11 cellular contexts compared by ENCODE assay signal in genomic region chrX:1242901-1243402, GRCh38. TPM values are rescaled to one million over a fixed set of nuclear protein-coding genes. Genes with fewer than 3 reads are reported as not detected.
DNase-seq lines count a peak whose midpoint lies in the region; ATAC-seq lines count a peak whose summit lies in the region.
"Had no signal": no experiment of that assay in that cellular context is flagged by ENCODE, and none has a peak within 500 bp of the region (broad histone marks: within the 10 kb centered on the region; RNA-seq: fewer than 3 reads in every experiment).

No MANE protein-coding gene starts in this region.

- H3K9me3 Mint-ChIP-seq in CD4-positive, alpha-beta memory T cell = no peaks in the 10 kb centered on the region
- no peaks in the 10 kb centered on the region for H3K9me3 Mint-ChIP-seq in activated T-cell treated with anti-CD3 and anti-CD28 coated beads, Interleukin-2, amount 50 U/mL, for 72 hours

- no peaks in the 10 kb centered on the region for H3K36me3 ChIP-seq in CD4-positive, alpha-beta memory T cell (ENCODE audit: insufficient read depth, low read length)
- H3K36me3 ChIP-seq in HUES48 (ENCODE audit: control insufficient read depth, insufficient read depth, low read length) = no peaks in the 10 kb centered on the region
- H3K36me3 ChIP-seq in mesodermal cell (ENCODE audit: control insufficient read depth, insufficient read depth, low read length) = no peaks in the 10 kb centered on the region
- H3K36me3 ChIP-seq: pancreas had no signal

- no peaks in the 10 kb centered on the region for H3K27me3 Mint-ChIP-seq in CD4-positive, alpha-beta memory T cell
- no peaks in the 10 kb centered on the region for H3K27me3 Mint-ChIP-seq in activated T-cell treated with anti-CD3 and anti-CD28 coated beads, Interleukin-2, amount 50 U/mL, for 72 hours (ENCODE audit: low read depth)

- H3K4me1 ChIP-seq in CD4-positive, alpha-beta memory T cell (ENCODE audit: insufficient read depth, low read length) = peaks cover 7% of the 10 kb centered on the region
- H3K4me1 ChIP-seq in HUES48 (ENCODE audit: control insufficient read depth, insufficient read depth, low read length) = peaks cover 5% of the 10 kb centered on the region
- H3K4me1 ChIP-seq in mesodermal cell (ENCODE audit: control insufficient read depth, insufficient read depth, low read length, poor library complexity, severe bottlenecking) = no peaks in the 10 kb centered on the region
- H3K4me1 ChIP-seq: pancreas had no signal

- no peaks in the 10 kb centered on the region for H3K9me3 ChIP-seq in CD4-positive, alpha-beta memory T cell (ENCODE audit: control insufficient read depth in 1 of 2, low read length in 2 of 2)
- H3K9me3 ChIP-seq in HUES48 (ENCODE audit: control insufficient read depth, insufficient read depth, low read length) = no peaks in the 10 kb centered on the region
- no peaks in the 10 kb centered on the region for H3K9me3 ChIP-seq in mesodermal cell (ENCODE audit: control insufficient read depth, low read length)
- H3K9me3 ChIP-seq: pancreas had no signal

- H3K4me3 Mint-ChIP-seq in CD4-positive, alpha-beta memory T cell = peak overlapping the region in 4 of 8 donors; percentile 14 to 77 (median 48)
- peak overlapping the region; percentile 15 to 42 for H3K4me3 Mint-ChIP-seq in activated T-cell treated with anti-CD3 and anti-CD28 coated beads, Interleukin-2, amount 50 U/mL, for 72 hours

- no peak overlapping the region for H3K9ac ChIP-seq in HUES48 (ENCODE audit: low read depth, low read length)

- H3K4me1 Mint-ChIP-seq in CD4-positive, alpha-beta memory T cell = peaks cover 6 to 13% (median 9%) of the 10 kb centered on the region in 4 donors
- peaks cover 29% of the 10 kb centered on the region for H3K4me1 Mint-ChIP-seq in activated T-cell treated with anti-CD3 and anti-CD28 coated beads, Interleukin-2, amount 50 U/mL, for 72 hours (ENCODE audit: low read depth)

- POLR2A ChIA-PET in CD4-positive, alpha-beta memory T cell (lab: Charles Lee; ENCODE audit: partially characterized antibody) = no interaction called here

- no peaks in the 10 kb centered on the region for H3K27me3 ChIP-seq in CD4-positive, alpha-beta memory T cell (ENCODE audit: insufficient read depth, low read length)
- H3K27me3 ChIP-seq in HUES48 (ENCODE audit: control insufficient read depth, insufficient read depth, low read length) = no peaks in the 10 kb centered on the region
- H3K27me3 ChIP-seq: pancreas had no signal

- peak in 1 of 5 donors; percentile 61 for DNase-seq in CD4-positive, alpha-beta memory T cell
- peak; percentile 48 to 52 for DNase-seq in activated T-cell treated with anti-CD3 and anti-CD28 coated beads, Interleukin-2, amount 50 U/mL, for 72 hours
- DNase-seq in NCI-H69 (lab: John Stamatoyannopoulos, UW) = no peak
- DNase-seq in middle frontal gyrus (ENCODE audit: extremely low spot score, low spot score) = no peak
- DNase-seq in hepatic stellate cell (ENCODE audit: low spot score) = no peak
- DNase-seq: dermis blood vessel endothelial cell, OCI-M1, pancreas had no signal

- no peak overlapping the region for H3K27ac ChIP-seq in CD4-positive, alpha-beta memory T cell (ENCODE audit: low read depth, low read length)
- H3K27ac ChIP-seq in HUES48 (ENCODE audit: low read depth, low read length) (peak overlapping the region; percentile 84), mesodermal cell (ENCODE audit: low read depth, low read length, severe bottlenecking) (peak overlapping the region; percentile 16)
- H3K27ac ChIP-seq: pancreas had no signal

- H3K36me3 Mint-ChIP-seq in CD4-positive, alpha-beta memory T cell = no peaks in the 10 kb centered on the region
- H3K36me3 Mint-ChIP-seq in activated T-cell treated with anti-CD3 and anti-CD28 coated beads, Interleukin-2, amount 50 U/mL, for 72 hours (ENCODE audit: insufficient read depth in 2 of 2) = no peaks in the 10 kb centered on the region

- 53 to 54% methylated on average over 3 to 7 of the region's 8 CpGs for WGBS in mesodermal cell (ENCODE audit: insufficient coverage in 2 of 2), 2 experiments

- no peak overlapping the region for H3K4me3 ChIP-seq in CD4-positive, alpha-beta memory T cell (ENCODE audit: low read length in 2 of 2)
- H3K4me3 ChIP-seq in HUES48 (ENCODE audit: low read depth, low read length) (no peak overlapping the region), mesodermal cell (ENCODE audit: extremely low read depth, insufficient read depth, low read length, poor library complexity, severe bottlenecking) (no peak overlapping the region)
- H3K4me3 ChIP-seq: pancreas had no signal

- intact Hi-C loops in CD4-positive, alpha-beta memory T cell (cut with micrococcal nuclease) = no loop called here

- ATAC-seq in activated T-cell treated with anti-CD3 and anti-CD28 coated beads, Interleukin-2, amount 50 U/mL, for 72 hours (replicated peaks in 1 of 2) = peak; percentile 81 to 83
- no peak for ATAC-seq in HG03571 (IDR thresholded peaks at IDR 0.05; ENCODE audit: unreplicated experiment)
- ATAC-seq: pancreas had no signal

- peak overlapping the region in 6 of 7 donors; percentile 38 to 89 (median 84) for H3K27ac Mint-ChIP-seq in CD4-positive, alpha-beta memory T cell
- peak overlapping the region; percentile 19 for H3K27ac Mint-ChIP-seq in activated T-cell treated with anti-CD3 and anti-CD28 coated beads, Interleukin-2, amount 50 U/mL, for 72 hours

- CTCF ChIA-PET in CD4-positive, alpha-beta memory T cell (lab: Charles Lee; ENCODE audit: partially characterized antibody) = no interaction called here

RNA-seq across cellular contexts. Expression of gene CSF2RA, which starts 25.7 kb away (rescaled TPM):
- 1 to 10 TPM in 1 of 2 experiments, under 1 TPM in 1; 0.69 to 1.4 TPM for total RNA-seq in CD4-positive, alpha-beta memory T cell
- polyA plus RNA-seq in CD4-positive, alpha-beta memory T cell = under 1 TPM in 1 of 2 donors, not detected in 1; 0.79 TPM
- total RNA-seq in activated T-cell treated with anti-CD3 and anti-CD28 coated beads, Interleukin-2, amount 50 U/mL, for 72 hours = under 1 TPM; 0.41 to 0.69 TPM
- 0.81 TPM for polyA plus RNA-seq in mesodermal cell (2013, experiment 1 of 2)
- 2.7 TPM for polyA plus RNA-seq in mesodermal cell (2013, experiment 2 of 2)
- total RNA-seq: dermis blood vessel endothelial cell had no signal

RNA-seq across cellular contexts. Expression of gene CRLF2, which starts 30.5 kb away (rescaled TPM):
- under 1 TPM; 0.19 to 0.38 TPM for total RNA-seq in CD4-positive, alpha-beta memory T cell
- polyA plus RNA-seq in CD4-positive, alpha-beta memory T cell = not detected
- total RNA-seq in activated T-cell treated with anti-CD3 and anti-CD28 coated beads, Interleukin-2, amount 50 U/mL, for 72 hours = 1 to 10 TPM in 1 of 2 donors, under 1 TPM in 1; 0.22 to 1.4 TPM
- polyA plus RNA-seq in mesodermal cell (2013, experiment 1 of 2) = not detected
- polyA plus RNA-seq in mesodermal cell (2013, experiment 2 of 2) = not detected
- total RNA-seq: dermis blood vessel endothelial cell had no signal

Comparison
In these comparisons a context has a peak if more than half of its experiments do, and no peak if none do; other contexts are left out.
1. DNase-seq: peak in activated T-cell treated with anti-CD3 and anti-CD28 coated beads, Interleukin-2, amount 50 U/mL, for 72 hours (2 of 2); none in NCI-H69 (single experiment), middle frontal gyrus (single experiment) and hepatic stellate cell (single experiment).